ENCODE assay signal across 13 cellular contexts in genomic region chr4:91243132-91243531, GRCh38.
DNase-seq lines count a peak whose midpoint lies in the region; ATAC-seq and TF ChIP-seq lines count a peak whose summit lies in the region.
"Had no signal": no experiment of that assay in that cellular context is flagged by ENCODE, and none has a peak within 500 bp of the region (broad histone marks: within the 10 kb centered on the region; RNA-seq: fewer than 3 reads in every experiment).

No MANE protein-coding gene starts in this region.

- DNase-seq in Ammon's horn (ENCODE audit: low spot score) (peak; percentile 31), NCI-H1092 treated with DMSO at 0.1 percent for 48 hours (lab: John Stamatoyannopoulos, UW) (peak; percentile 52), astrocyte of the spinal cord (ENCODE audit: low read depth, low spot score) (peak; percentile 36), left kidney (ENCODE audit: low read depth, low spot score) (peak; percentile 3), NCI-H187 treated with DMSO at 0.1 percent for 48 hours (lab: John Stamatoyannopoulos, UW) (no peak), NCI-H2081 (lab: John Stamatoyannopoulos, UW) (no peak)
- no peak for DNase-seq in activated CD8-positive, alpha-beta T cell treated with anti-CD3 and anti-CD28 coated beads, Interleukin-2, amount 10 ng/mL, durations not matched to agents 7 days and 5 days
- DNase-seq: mammary epithelial cell, NCI-H1417 had no signal

- no peak overlapping the region for H3K27ac Mint-ChIP-seq in activated CD8-positive, alpha-beta T cell treated with anti-CD3 and anti-CD28 coated beads, Interleukin-2, amount 10 ng/mL, durations not matched to agents 7 days and 5 days
- H3K27ac Mint-ChIP-seq: activated naive CD4-positive, alpha-beta T cell treated with anti-CD3 and anti-CD28 coated beads, Interleukin-2, amount 50 U/mL, for 24 hours had no signal

- no peak overlapping the region for H3K4me3 Mint-ChIP-seq in activated CD8-positive, alpha-beta T cell treated with anti-CD3 and anti-CD28 coated beads, Interleukin-2, amount 10 ng/mL, durations not matched to agents 7 days and 5 days
- H3K4me3 Mint-ChIP-seq: activated naive CD4-positive, alpha-beta T cell treated with anti-CD3 and anti-CD28 coated beads, Interleukin-2, amount 50 U/mL, for 24 hours had no signal

- H3K4me3 ChIP-seq in astrocyte of the spinal cord (ENCODE audit: low read depth, low read length), result no peak overlapping the region
- H3K4me3 ChIP-seq: suprapubic skin had no signal

- CTCF ChIA-PET in activated CD8-positive, alpha-beta T cell treated with anti-CD3 and anti-CD28 coated beads, Interleukin-2, amount 10 ng/mL, durations not matched to agents 7 days and 5 days (lab: Charles Lee), result no interaction called here

- POLR2A ChIA-PET in activated CD8-positive, alpha-beta T cell treated with anti-CD3 and anti-CD28 coated beads, Interleukin-2, amount 10 ng/mL, durations not matched to agents 7 days and 5 days (lab: Charles Lee), result no interaction called here

- H3K36me3 Mint-ChIP-seq in activated CD8-positive, alpha-beta T cell treated with anti-CD3 and anti-CD28 coated beads, Interleukin-2, amount 10 ng/mL, durations not matched to agents 7 days and 5 days (ENCODE audit: low read depth), result no peaks in the 10 kb centered on the region
- H3K36me3 Mint-ChIP-seq: activated naive CD4-positive, alpha-beta T cell treated with anti-CD3 and anti-CD28 coated beads, Interleukin-2, amount 50 U/mL, for 24 hours had no signal

- in situ Hi-C loops in astrocyte of the spinal cord (cut with HindIII; ENCODE audit: low sequenced_read_pairs), result no loop called here

- ATAC-seq in HG03565 (IDR thresholded peaks at IDR 0.05; ENCODE audit: unreplicated experiment), result no peak
- ATAC-seq in activated CD8-positive, alpha-beta T cell treated with anti-CD3 and anti-CD28 coated beads, Interleukin-2, amount 10 ng/mL, durations not matched to agents 7 days and 5 days, result no peak
- ATAC-seq: HepG2 had no signal

- no peak for TF ChIP-seq CTCF in astrocyte of the spinal cord (IDR thresholded peaks at IDR 0.05; ENCODE audit: low read depth, low read length)

- peaks cover 14% of the 10 kb centered on the region for H3K9me3 Mint-ChIP-seq in activated CD8-positive, alpha-beta T cell treated with anti-CD3 and anti-CD28 coated beads, Interleukin-2, amount 10 ng/mL, durations not matched to agents 7 days and 5 days (ENCODE audit: insufficient read depth)

- H3K27me3 Mint-ChIP-seq in activated CD8-positive, alpha-beta T cell treated with anti-CD3 and anti-CD28 coated beads, Interleukin-2, amount 10 ng/mL, durations not matched to agents 7 days and 5 days (ENCODE audit: low read depth), result no peaks in the 10 kb centered on the region
- H3K27me3 Mint-ChIP-seq: activated naive CD4-positive, alpha-beta T cell treated with anti-CD3 and anti-CD28 coated beads, Interleukin-2, amount 50 U/mL, for 24 hours had no signal

- no peaks in the 10 kb centered on the region for H3K4me1 Mint-ChIP-seq in activated CD8-positive, alpha-beta T cell treated with anti-CD3 and anti-CD28 coated beads, Interleukin-2, amount 10 ng/mL, durations not matched to agents 7 days and 5 days (ENCODE audit: low read depth)
- H3K4me1 Mint-ChIP-seq: activated naive CD4-positive, alpha-beta T cell treated with anti-CD3 and anti-CD28 coated beads, Interleukin-2, amount 50 U/mL, for 24 hours had no signal

Comparison
In these comparisons a context has a peak if more than half of its experiments do, and no peak if none do; other contexts are left out.
1. DNase-seq: peak in Ammon's horn (single experiment), NCI-H1092 treated with DMSO at 0.1 percent for 48 hours (single experiment), astrocyte of the spinal cord (single experiment) and left kidney (single experiment); none in NCI-H187 treated with DMSO at 0.1 percent for 48 hours (single experiment), NCI-H2081 (0 of 2) and activated CD8-positive, alpha-beta T cell treated with anti-CD3 and anti-CD28 coated beads, Interleukin-2, amount 10 ng/mL, durations not matched to agents 7 days and 5 days (single experiment).